Comparison of ENCODE assay signal across 12 cellular contexts in the genomic region with DNA sequence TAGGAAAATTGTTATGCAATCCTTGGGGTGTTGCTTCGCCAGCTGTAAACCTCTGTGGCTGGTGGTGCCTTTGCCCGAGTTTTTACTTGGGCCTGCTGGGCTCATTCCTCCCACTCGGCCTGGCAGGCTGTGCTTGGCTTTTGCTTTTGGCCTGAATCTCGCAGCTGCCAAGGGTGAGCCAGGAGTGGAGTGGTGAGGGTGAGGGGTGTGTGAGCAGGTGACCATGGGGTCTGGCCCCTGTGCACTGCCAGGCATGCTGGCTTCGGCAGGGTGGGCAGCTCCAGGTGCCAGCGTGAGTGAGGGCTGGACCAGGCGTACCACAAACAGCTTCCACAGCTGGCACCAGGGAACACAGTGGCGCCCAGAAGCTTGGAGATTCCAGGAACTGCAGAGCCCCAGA. TPM values are rescaled to one million over a fixed set of nuclear protein-coding genes. Genes with fewer than 3 reads are reported as not detected.
DNase-seq lines count a peak whose midpoint lies in the region; ATAC-seq, FAIRE-seq and TF ChIP-seq lines count a peak whose summit lies in the region.
"Had no signal": no experiment of that assay in that cellular context is flagged by ENCODE, and none has a peak within 500 bp of the region (broad histone marks: within the 10 kb centered on the region; RNA-seq: fewer than 3 reads in every experiment).

No MANE protein-coding gene starts in this region.

- no peak overlapping the region for H2AK5ac ChIP-seq in neuronal stem cell (ENCODE audit: low read depth, low read length)

- H3K9me3 ChIP-seq in heart right ventricle (no peaks in the 10 kb centered on the region), neuronal stem cell (replicated peaks in 1 of 2; ENCODE audit: control insufficient read depth in 2 of 2, insufficient read depth in 1 of 2, low read depth in 1 of 2, low read length in 2 of 2) (no peaks in the 10 kb centered on the region), kidney (ENCODE audit: control insufficient read depth in 1 of 2, low read length in 2 of 2) (no peaks in the 10 kb centered on the region)
- H3K9me3 ChIP-seq: Caco-2 had no signal

- 86 to 88% methylated on average over 8 of the region's 8 CpGs for whole genome bisulfite sequencing in heart right ventricle, 2 donors
- WGBS in neuronal stem cell (ENCODE audit: extremely low coverage in 2 of 2, insufficient read length in 2 of 2, insufficient replicate concordance in 1 of 2), 2 donors, result no CpG with 5 or more reads among the region's 8 CpGs

- no peak for DNase-seq in Right ventricle myocardium superior
- DNase-seq in cardiac septum (ENCODE audit: low spot score), result no peak
- peak in 1 of 2 donors; percentile 11 for DNase-seq in heart right ventricle
- no peak for DNase-seq in neuronal stem cell (ENCODE audit: low spot score)
- DNase-seq in epidermal melanocyte (ENCODE audit: insufficient read length, low spot score), result no peak
- no peak for DNase-seq in kidney
- DNase-seq: Caco-2, NCI-H1092, SHP77 had no signal

- H2BK15ac ChIP-seq in neuronal stem cell (ENCODE audit: low read length), result no peak overlapping the region

- H2AFZ ChIP-seq in neuronal stem cell (ENCODE audit: low read length), result no peak overlapping the region

- H2BK120ac ChIP-seq in neuronal stem cell (ENCODE audit: low read depth, low read length), result no peak overlapping the region

- H3K4me2 ChIP-seq in neuronal stem cell (ENCODE audit: insufficient read depth, low read length, poor library complexity, severe bottlenecking), result no peak overlapping the region

- H3K23ac ChIP-seq in neuronal stem cell (ENCODE audit: low read depth, low read length, poor library complexity), result peak overlapping the region; percentile 68

- H2BK5ac ChIP-seq in neuronal stem cell (ENCODE audit: low read length), result no peak overlapping the region

- no peak overlapping the region for H4K91ac ChIP-seq in neuronal stem cell (ENCODE audit: low read depth, low read length, poor library complexity)

- H3K4me3 ChIP-seq in heart right ventricle (no peak overlapping the region), neuronal stem cell (ENCODE audit: low read length in 2 of 2) (peak overlapping the region in 1 of 2 donors; percentile 23), kidney (ENCODE audit: low read length in 2 of 2) (no peak overlapping the region)

- peak overlapping the region; percentile 15 for H3K18ac ChIP-seq in neuronal stem cell (ENCODE audit: low read length)

- H3K27me3 ChIP-seq in heart right ventricle (no peaks in the 10 kb centered on the region), neuronal stem cell (ENCODE audit: control insufficient read depth in 3 of 3, insufficient read depth in 3 of 3, low read depth in 1 of 3, low read length in 3 of 3) (no peaks in the 10 kb centered on the region)

- H3K36me3 ChIP-seq in heart right ventricle (peaks cover 0 to 91% (median 15%) of the 10 kb centered on the region in 9 donors), neuronal stem cell (replicated peaks in 1 of 2; ENCODE audit: control insufficient read depth in 2 of 2, insufficient read depth in 2 of 2, low read length in 2 of 2) (peaks cover 12 to 93% of the 10 kb centered on the region in 2 donors), kidney (ENCODE audit: control insufficient read depth in 1 of 2, insufficient read depth in 2 of 2, low read length in 2 of 2) (peaks cover 5 to 14% of the 10 kb centered on the region in 2 donors)

- no peak for FAIRE-seq in kidney (lab: Jason Lieb, UNC)

- H4K8ac ChIP-seq in neuronal stem cell (ENCODE audit: low read depth, low read length), result no peak overlapping the region

- no peak overlapping the region for H3K14ac ChIP-seq in neuronal stem cell (ENCODE audit: low read length)

- H3K4me1 ChIP-seq in heart right ventricle (peaks cover 0 to 5% (median 0%) of the 10 kb centered on the region in 9 donors), neuronal stem cell (ENCODE audit: control insufficient read depth in 2 of 2, insufficient read depth in 1 of 2, low read depth in 1 of 2, low read length in 2 of 2) (no peaks in the 10 kb centered on the region), kidney (ENCODE audit: control insufficient read depth in 1 of 2, insufficient read depth in 1 of 2, low read depth in 1 of 2, low read length in 2 of 2) (peaks cover 0 to 3% of the 10 kb centered on the region in 2 donors)
- H3K4me1 ChIP-seq: Caco-2 had no signal

- H3K9ac ChIP-seq in neuronal stem cell (ENCODE audit: low read depth, low read length, poor library complexity) (no peak overlapping the region), kidney (ENCODE audit: low read length in 2 of 2) (no peak overlapping the region)

- H3K27ac ChIP-seq in heart right ventricle, result peak overlapping the region in 1 of 10 donors; percentile 34
- H3K27ac ChIP-seq in neuronal stem cell (replicated peaks; ENCODE audit: low read length), result no peak overlapping the region
- no peak overlapping the region for H3K27ac ChIP-seq in kidney (ENCODE audit: low read depth in 2 of 2, low read length in 2 of 2)

- TF ChIP-seq CTCF in heart right ventricle (IDR thresholded peaks at IDR 0.05), result no peak
- no peak for TF ChIP-seq CTCF in kidney (IDR thresholded peaks at IDR 0.05; ENCODE audit: borderline replicate concordance, extremely low read depth, insufficient read depth)

- no peak overlapping the region for H2BK12ac ChIP-seq in neuronal stem cell (ENCODE audit: low read length)

- ATAC-seq in Right ventricle myocardium superior (ENCODE audit: poor library complexity) (peak; percentile 51), heart right ventricle (peak in 7 of 8 donors; percentile 9 to 49 (median 41)), HG03469 (IDR thresholded peaks at IDR 0.05; ENCODE audit: unreplicated experiment) (no peak), HG03135 (IDR thresholded peaks at IDR 0.05; ENCODE audit: unreplicated experiment) (no peak)
- ATAC-seq: HCT116 had no signal

- H3K4ac ChIP-seq in neuronal stem cell (ENCODE audit: low read length), result no peak overlapping the region

- intact Hi-C loops in Right ventricle myocardium superior (cut with DNase I) (loop anchor here (10.0 kb wide), 1 partner anchor 183 kb away; a partner anchor contains a TSS), cardiac septum (cut with DNase I) (no loop called here), heart right ventricle (cut with DNase I) (loop anchor here in 2 of 10 donors (10.0 kb wide), 1 partner anchor 183 kb away; a partner anchor contains a TSS), kidney (cut with DNase I) (no loop called here)

- no peaks in the 10 kb centered on the region for H3K79me1 ChIP-seq in neuronal stem cell (ENCODE audit: low read depth, low read length)

RNA-seq across cellular contexts. Expression of a gene that starts 12.6 kb away (rescaled TPM):
- 10.7 TPM for total RNA-seq in Right ventricle myocardium superior
- total RNA-seq in cardiac septum, result 9.2 TPM
- total RNA-seq in heart right ventricle, result 10 to 100 TPM in 5 of 10 donors, 1 to 10 TPM in 5; 4.3 to 19.6 (median 10.1) TPM
- polyA plus RNA-seq in heart right ventricle, result 1 to 10 TPM; 4.1 to 9.9 TPM
- polyA plus RNA-seq in neuronal stem cell (2013, experiment 1 of 2), result 139 TPM
- polyA plus RNA-seq in neuronal stem cell (2013, experiment 2 of 2), result 143 TPM
- 14.3 TPM for total RNA-seq in kidney
- 13.7 TPM for polyA plus RNA-seq in kidney (ENCODE audit: insufficient read depth, low read depth, low replicate concordance)

RNA-seq across cellular contexts. Expression of a gene that starts 12.9 kb away (rescaled TPM):
- total RNA-seq in Right ventricle myocardium superior, result 10.5 TPM
- total RNA-seq in cardiac septum, result 9.4 TPM
- total RNA-seq in heart right ventricle, result 10 to 100 TPM in 8 of 10 donors, 1 to 10 TPM in 2; 8.0 to 15.1 (median 12.0) TPM
- polyA plus RNA-seq in heart right ventricle, result 1 to 10 TPM; 2.6 TPM
- polyA plus RNA-seq in neuronal stem cell (2013, experiment 1 of 2), result 11.4 TPM
- polyA plus RNA-seq in neuronal stem cell (2013, experiment 2 of 2), result 11.8 TPM
- 22.1 TPM for total RNA-seq in kidney
- polyA plus RNA-seq in kidney (ENCODE audit: insufficient read depth, low read depth, low replicate concordance), result 7.0 TPM

Comparison
In these comparisons a context has a peak if more than half of its experiments do, and no peak if none do; other contexts are left out.
1. ATAC-seq: peak in Right ventricle myocardium superior (single experiment) and heart right ventricle (7 of 8); none in HG03469 (single experiment) and HG03135 (single experiment).